30 cellular contexts compared by ENCODE assay signal in the genomic region with DNA sequence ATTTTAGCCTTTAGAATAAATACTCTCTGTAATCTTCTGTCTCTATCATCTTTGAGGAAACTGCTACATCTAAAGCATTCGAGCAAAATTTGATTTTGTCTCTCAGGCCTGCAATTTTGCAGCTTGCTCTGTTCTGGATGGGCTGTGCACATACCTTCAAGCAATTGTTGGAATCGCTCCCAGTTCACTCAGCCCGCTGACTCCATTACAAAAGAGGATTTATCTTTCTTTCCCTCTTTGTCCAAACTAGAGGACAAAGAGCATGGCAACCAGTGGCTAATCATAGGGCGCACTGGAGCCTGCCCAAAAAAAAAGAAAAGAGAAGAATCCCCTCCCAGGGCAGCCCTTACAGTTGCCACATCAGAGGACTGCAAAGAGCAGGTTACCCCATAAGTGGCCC. TPM values are rescaled to one million over a fixed set of nuclear protein-coding genes. Genes with fewer than 3 reads are reported as not detected.
DNase-seq lines count a peak whose midpoint lies in the region; ATAC-seq, FAIRE-seq and TF ChIP-seq lines count a peak whose summit lies in the region.
"Had no signal": no experiment of that assay in that cellular context is flagged by ENCODE, and none has a peak within 500 bp of the region (broad histone marks: within the 10 kb centered on the region; RNA-seq: fewer than 3 reads in every experiment).

No MANE protein-coding gene starts in this region.

- H3K4me1 ChIP-seq in right atrium auricular region (no peaks in the 10 kb centered on the region), H1 (replicated peaks in 1 of 4; ENCODE audit: control insufficient read depth in 3 of 4, insufficient read depth in 4 of 4, low read length in 3 of 4) (peaks cover 0 to 10% (median 3%) of the 10 kb centered on the region in 4 experiments; a peak in 4 of 7 replicates), colonic mucosa (no peaks in the 10 kb centered on the region)
- H3K4me1 ChIP-seq: Peyer's patch, uterus had no signal

- no peak overlapping the region for H2BK20ac ChIP-seq in H1 (ENCODE audit: low read length)

- DNase-seq in left ventricle myocardium superior (no peak), right atrium auricular region (ENCODE audit: low spot score) (no peak), H1 (ENCODE audit: low read depth in 1 of 2, low spot score in 2 of 2) (no peak), neural crest cell (ENCODE audit: low read depth, low spot score) (no peak), colonic mucosa (no peak), HFFc6 (no peak), kidney glomerular epithelial cell (lab: John Stamatoyannopoulos, UW) (no peak)
- DNase-seq: activated CD4-positive, alpha-beta T cell treated with anti-CD3 and anti-CD28 coated beads for 48 hours; activated naive CD4-positive, alpha-beta T cell treated with anti-CD3 and anti-CD28 coated beads, Interleukin-2, amount 50 U/mL, for 16 hours; CD4-positive, alpha-beta T cell; DND-41; effector memory CD8-positive, alpha-beta T cell; naive thymus-derived CD4-positive, alpha-beta T cell; NCI-H1092; NCI-H187 treated with DMSO at 0.1 percent for 48 hours; Peyer's patch; stimulated activated CD4-positive, alpha-beta T cell treated with anti-CD3 and anti-CD28 coated beads, Interleukin-2, amount 100 ng/mL, for 24 hours; stimulated activated CD8-positive, alpha-beta memory T cell treated with anti-CD3 and anti-CD28 coated beads, Interleukin-4, amount 100 ng/mL, for 48 hours; T1000; uterus had no signal

- no peak overlapping the region for H4K5ac ChIP-seq in H1 (ENCODE audit: insufficient read length, low read depth, low read length)

- POLR2A ChIA-PET in H1 (lab: Charles Lee; ENCODE audit: partially characterized antibody): no interaction called here

- no peak overlapping the region for H2AK5ac ChIP-seq in H1 (ENCODE audit: low read depth, low read length)

- H4K20me1 ChIP-seq in H1 (replicated peaks in 1 of 2; ENCODE audit: control insufficient read depth in 1 of 2, insufficient read depth in 2 of 2, low read length in 2 of 2): no peaks in the 10 kb centered on the region

- H3K9me3 Mint-ChIP-seq in neural crest cell: no peaks in the 10 kb centered on the region
- no peaks in the 10 kb centered on the region for H3K9me3 Mint-ChIP-seq in HFFc6
- H3K9me3 Mint-ChIP-seq: activated T-helper 2 cell treated with anti-CD3 and anti-CD28 coated beads, Interferon-gamma antibody, Interleukin-2, Interleukin-4, amounts not matched to agents 10 μg/mL and 5 μg/mL and 100 μg/mL, durations not matched to agents 14 hours and 24 hours and 36 hours; CD4-positive, alpha-beta T cell; effector memory CD8-positive, alpha-beta T cell; naive thymus-derived CD4-positive, alpha-beta T cell; stimulated activated naive CD8-positive, alpha-beta T cell treated with anti-CD3 and anti-CD28 coated beads, Interleukin-15, Interleukin-2, amounts not matched to agents 100 ng/mL and 50 ng/mL, for 24 hours had no signal

- H2AFZ ChIP-seq in H1 (ENCODE audit: low read length): no peak overlapping the region

- TF ChIP-seq EP300 in H1 (IDR thresholded peaks at IDR 0.05; ENCODE audit: borderline replicate concordance in 1 of 2, low read depth in 2 of 2, low read length in 2 of 2): no peak

- no peak overlapping the region for H3K4me2 ChIP-seq in H1 (ENCODE audit: insufficient read depth in 1 of 2, low read depth in 2 of 2, low read length in 2 of 2)
- H3K4me2 ChIP-seq: smooth muscle cell had no signal

- H3K4ac ChIP-seq in H1 (replicated peaks; ENCODE audit: insufficient read length, low read depth, low read length): no peak overlapping the region

- H2BK5ac ChIP-seq in H1 (ENCODE audit: low read depth, low read length): no peak overlapping the region

- H3K9ac ChIP-seq in H1 (replicated peaks in 1 of 4; ENCODE audit: extremely low read depth in 1 of 4, low read depth in 3 of 4, low read length in 3 of 4) (no peak overlapping the region), colonic mucosa (ENCODE audit: low read depth in 2 of 2, low read length in 2 of 2) (no peak overlapping the region)

- no peak overlapping the region for H2BK120ac ChIP-seq in H1 (replicated peaks; ENCODE audit: low read depth, low read length)

- H3K23ac ChIP-seq in H1 (ENCODE audit: insufficient read length): no peak overlapping the region

- no peaks in the 10 kb centered on the region for H3K79me2 ChIP-seq in H1 (ENCODE audit: control insufficient read depth in 1 of 2, insufficient read depth in 2 of 2, low read length in 2 of 2)

- TF ChIP-seq CTCF in right atrium auricular region (IDR thresholded peaks at IDR 0.05) (no peak), H1 (IDR thresholded peaks at IDR 0.05; ENCODE audit: control extremely low read depth in 1 of 3, insufficient read depth in 1 of 3, low read depth in 1 of 3, low read length in 3 of 3) (no peak), neural crest cell (conservative IDR thresholded peaks at IDR 0.05) (no peak), colonic mucosa (IDR thresholded peaks at IDR 0.05) (no peak), HFFc6 (IDR thresholded peaks at IDR 0.05) (no peak)

- no peak overlapping the region for H3K4me3 Mint-ChIP-seq in neural crest cell
- H3K4me3 Mint-ChIP-seq in HFFc6: no peak overlapping the region
- H3K4me3 Mint-ChIP-seq: CD4-positive, alpha-beta T cell; effector memory CD8-positive, alpha-beta T cell; naive thymus-derived CD4-positive, alpha-beta T cell; stimulated activated naive CD8-positive, alpha-beta T cell treated with anti-CD3 and anti-CD28 coated beads, Interleukin-15, Interleukin-2, amounts not matched to agents 100 ng/mL and 50 ng/mL, for 24 hours had no signal

- no peaks in the 10 kb centered on the region for H3K36me3 ChIP-seq in right atrium auricular region
- H3K36me3 ChIP-seq in H1 (ENCODE audit: control insufficient read depth in 2 of 4, insufficient read depth in 4 of 4, low read length in 3 of 4): no peaks in the 10 kb centered on the region
- no peaks in the 10 kb centered on the region for H3K36me3 ChIP-seq in colonic mucosa
- H3K36me3 ChIP-seq: Peyer's patch, thoracic aorta, uterus had no signal

- H3K9me3 ChIP-seq in right atrium auricular region: no peaks in the 10 kb centered on the region
- no peaks in the 10 kb centered on the region for H3K9me3 ChIP-seq in H1 (ENCODE audit: insufficient read depth in 2 of 2, low read depth in 1 of 2, low read length in 1 of 2)
- H3K9me3 ChIP-seq in colonic mucosa: no peaks in the 10 kb centered on the region
- H3K9me3 ChIP-seq: Peyer's patch, thoracic aorta, uterus had no signal

- peak overlapping the region; percentile 58 for H3K27ac Mint-ChIP-seq in neural crest cell (ENCODE audit: unreplicated experiment)
- H3K27ac Mint-ChIP-seq in HFFc6: no peak overlapping the region
- H3K27ac Mint-ChIP-seq: activated T-helper 2 cell treated with anti-CD3 and anti-CD28 coated beads, Interferon-gamma antibody, Interleukin-2, Interleukin-4, amounts not matched to agents 10 μg/mL and 5 μg/mL and 100 μg/mL, durations not matched to agents 14 hours and 24 hours and 36 hours; CD4-positive, alpha-beta T cell; effector memory CD8-positive, alpha-beta T cell; naive thymus-derived CD4-positive, alpha-beta T cell; stimulated activated naive CD8-positive, alpha-beta T cell treated with anti-CD3 and anti-CD28 coated beads, Interleukin-15, Interleukin-2, amounts not matched to agents 100 ng/mL and 50 ng/mL, for 24 hours had no signal

- intact Hi-C loops in left ventricle myocardium superior (cut with micrococcal nuclease): loop anchor here (5.0 to 10.0 kb wide), 2 partner anchors 167 to 1085 kb away; no protein-coding TSS in a partner anchor
- intact Hi-C loops in colonic mucosa (cut with DNase I): no loop called here

- H2BK15ac ChIP-seq in H1 (ENCODE audit: low read length): no peak overlapping the region

- no peak for TF ChIP-seq RAD21 in H1 (IDR thresholded peaks at IDR 0.05 in 1 of 2, conservative IDR thresholded peaks at IDR 0.05 in 1 of 2; ENCODE audit: low read depth in 2 of 2, low read length in 2 of 2)

- H3K23me2 ChIP-seq in H1 (ENCODE audit: low read depth, low read length): no peaks in the 10 kb centered on the region; the same call in 1 of the 2 replicates

- no peak overlapping the region for H3K4me3 ChIP-seq in right atrium auricular region
- no peak overlapping the region for H3K4me3 ChIP-seq in H1 (ENCODE audit: extremely low read depth in 1 of 4, insufficient read depth in 2 of 4, low read depth in 3 of 4, low read length in 4 of 4)
- no peak overlapping the region for H3K4me3 ChIP-seq in colonic mucosa
- H3K4me3 ChIP-seq: K562, Peyer's patch, smooth muscle cell, thoracic aorta, uterus had no signal

- H3K27me3 Mint-ChIP-seq in neural crest cell (ENCODE audit: low read depth) (no peaks in the 10 kb centered on the region), HFFc6 (ENCODE audit: insufficient read depth) (peaks cover 12% of the 10 kb centered on the region; the same call in 1 of the 2 replicates)
- H3K27me3 Mint-ChIP-seq: stimulated activated naive CD8-positive, alpha-beta T cell treated with anti-CD3 and anti-CD28 coated beads, Interleukin-15, Interleukin-2, amounts not matched to agents 100 ng/mL and 50 ng/mL, for 24 hours had no signal

- H3K27ac ChIP-seq in right atrium auricular region (no peak overlapping the region), H1 (ENCODE audit: low read depth, low read length) (no peak overlapping the region), colonic mucosa (no peak overlapping the region)
- H3K27ac ChIP-seq: Peyer's patch, uterus had no signal

- no peak for TF ChIP-seq POLR2A in H1 (IDR thresholded peaks at IDR 0.05; ENCODE audit: control extremely low read depth in 1 of 2, low read depth in 2 of 2, low read length in 2 of 2)

- no peak overlapping the region for H2BK12ac ChIP-seq in H1 (ENCODE audit: low read depth, low read length)

- no peaks in the 10 kb centered on the region for H3K79me1 ChIP-seq in H1 (ENCODE audit: low read depth, low read length)

- no peak overlapping the region for H4K91ac ChIP-seq in H1 (replicated peaks; ENCODE audit: insufficient read length, low read length)

- H3K27me3 ChIP-seq in right atrium auricular region: no peaks in the 10 kb centered on the region
- H3K27me3 ChIP-seq in H1 (replicated peaks in 1 of 4; ENCODE audit: control insufficient read depth in 3 of 4, extremely low read depth in 1 of 4, insufficient read depth in 3 of 4, low read length in 3 of 4): no peaks in the 10 kb centered on the region
- no peaks in the 10 kb centered on the region for H3K27me3 ChIP-seq in colonic mucosa
- H3K27me3 ChIP-seq: Peyer's patch, uterus had no signal

- ATAC-seq in left ventricle myocardium superior (peak; percentile 52), HG03039 (IDR thresholded peaks at IDR 0.05; ENCODE audit: unreplicated experiment) (no peak)
- ATAC-seq: effector memory CD8-positive, alpha-beta T cell; K562; naive thymus-derived CD4-positive, alpha-beta T cell had no signal

- no peak overlapping the region for H3K56ac ChIP-seq in H1 (replicated peaks; ENCODE audit: insufficient read length, low read depth, low read length)

- peaks cover 30% of the 10 kb centered on the region for H3K4me1 Mint-ChIP-seq in neural crest cell
- peaks cover 15% of the 10 kb centered on the region for H3K4me1 Mint-ChIP-seq in HFFc6 (ENCODE audit: low read depth)

- H3K36me3 Mint-ChIP-seq in neural crest cell (ENCODE audit: low read depth) (no peaks in the 10 kb centered on the region), HFFc6 (ENCODE audit: low read depth) (no peaks in the 10 kb centered on the region)
- H3K36me3 Mint-ChIP-seq: naive thymus-derived CD4-positive, alpha-beta T cell had no signal

- H3K14ac ChIP-seq in H1 (ENCODE audit: insufficient read length): no peak overlapping the region

- 82% methylated on average over 4 of the region's 4 CpGs; no CpG with 5 or more reads in 1 of the 2 experiments for WGBS in H1 (ENCODE audit: extremely low coverage in 1 of 2, insufficient coverage in 1 of 2, insufficient read length in 1 of 2, insufficient replicate concordance in 2 of 2, low coverage in 1 of 2, low lambda C conversion rate in 2 of 2, missing lambda C conversion rate in 1 of 2), 2 experiments

- CTCF ChIA-PET in H1 (lab: Charles Lee; ENCODE audit: partially characterized antibody): interaction anchor here (0.9 to 9.4 kb wide), 7 partner anchors 8 to 293 kb away, joined by 3 to 82 read pairs (median 4); partner anchors contain the start of gene DUT

- H3K18ac ChIP-seq in H1 (ENCODE audit: extremely low read depth, low read length): 0 out of 2 replicates have a peak overlapping the region, but pooled peaks have one; percentile 9

- H4K8ac ChIP-seq in H1 (ENCODE audit: extremely low read depth, insufficient read depth, low read length): no peak overlapping the region

- FAIRE-seq in H1 (lab: Jason Lieb, UNC): peak; percentile 13
- FAIRE-seq: colon, D721Med, HTR-8/SVneo, K562, keratinocyte had no signal

RNA-seq across cellular contexts. Expression of gene DUT, which starts 49.0 kb away (rescaled TPM):
- total RNA-seq in left ventricle myocardium superior: 77.2 TPM
- total RNA-seq in right atrium auricular region: 100 to 1,000 TPM in 1 of 2 donors, 10 to 100 TPM in 1; 64.5 to 109 TPM
- total RNA-seq in H1 (2021; fragmentation: NEBNext Ultra II Directional; extraction: Animal tissue kit (Norgen Biotek cat#: 25700)): 246 and 259 TPM in 2 replicates
- 71.4 and 71.5 TPM in 2 replicates for polyA plus RNA-seq in H1 (2011; rRNA removed)
- polyA plus RNA-seq in H1 (2011; cell fraction: cytosol; rRNA removed): 89.6 TPM
- polyA plus RNA-seq in H1 (2011; cell fraction: nucleus; rRNA removed): 89.8 TPM
- polyA plus RNA-seq in H1 (2012, experiment 1 of 2): 156 to 208 TPM (median 166 TPM) in 4 replicates
- 110 TPM for polyA plus RNA-seq in H1 (2012, experiment 2 of 2)
- polyA plus RNA-seq in H1 (2013, experiment 1 of 2): 256 TPM
- polyA plus RNA-seq in H1 (2013, experiment 2 of 2): 255 TPM
- polyA minus RNA-seq in H1 (2011; rRNA and poly(A)+ RNA removed): 7.7 and 11.8 TPM in 2 replicates
- 51.4 TPM for polyA minus RNA-seq in H1 (2011; cell fraction: cytosol; rRNA and poly(A)+ RNA removed)
- 26.7 TPM for polyA minus RNA-seq in H1 (2011; cell fraction: nucleus; rRNA and poly(A)+ RNA removed)
- 132 and 137 TPM in 2 replicates for total RNA-seq in neural crest cell
- total RNA-seq in colonic mucosa: 100 to 1,000 TPM in 1 of 2 donors, 10 to 100 TPM in 1; 69.2 to 153 TPM
- 100 to 1,000 TPM in 5 of 6 experiments, 10 to 100 TPM in 1; 86.0 to 130 (median 114) TPM for total RNA-seq in HFFc6 (2021; fragmentation: NEBNext Ultra II Directional; extraction: Animal tissue kit (Norgen Biotek cat#: 25700))
